9 cellular contexts compared by ENCODE assay signal in the genomic region with DNA sequence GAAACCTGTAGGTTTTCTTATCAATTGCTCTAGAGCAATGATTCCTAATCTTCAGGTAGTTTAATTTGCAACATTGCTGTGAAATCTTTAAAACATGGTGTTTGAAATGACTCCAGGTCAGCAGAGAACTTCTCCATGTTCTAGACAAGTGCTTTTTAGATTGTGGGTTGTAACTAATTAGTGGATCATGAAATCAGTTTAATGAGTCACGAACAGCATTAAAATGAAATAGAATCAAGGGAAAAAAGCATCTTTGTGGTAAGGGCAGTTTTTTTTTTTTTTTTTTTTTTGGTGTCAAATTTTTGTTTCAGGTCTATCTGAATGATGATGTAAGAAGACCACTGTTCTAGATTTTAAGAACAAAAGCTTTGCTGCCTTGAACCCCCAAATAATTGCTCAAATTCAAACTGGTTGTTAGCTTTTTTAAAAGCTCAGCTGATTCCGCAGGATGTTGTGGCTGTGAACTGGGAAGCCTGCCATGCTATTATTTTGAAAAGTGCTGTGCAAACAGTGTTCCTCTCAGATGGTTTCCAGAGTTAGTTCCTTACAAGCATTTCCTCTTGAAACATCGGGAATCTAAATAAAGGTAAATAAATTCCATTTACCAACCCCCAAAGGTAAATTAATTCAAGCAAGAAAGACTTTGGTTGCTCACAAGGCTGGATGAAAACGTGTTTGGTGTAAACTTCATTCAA. TPM values are rescaled to one million over a fixed set of nuclear protein-coding genes. Genes with fewer than 3 reads are reported as not detected.
A peak's percentile ranks its signal among the peaks of the same experiment; 100 is the strongest.
DNase-seq lines count a peak whose midpoint lies in the region; ATAC-seq, FAIRE-seq and TF ChIP-seq lines count a peak whose summit lies in the region.
"Had no signal": no experiment of that assay in that cellular context is flagged by ENCODE, and none has a peak within 500 bp of the region (broad histone marks: within the 10 kb centered on the region; RNA-seq: fewer than 3 reads in every experiment).

No MANE protein-coding gene starts in this region.

- no peak for TF ChIP-seq POLR2A in K562 (conservative IDR thresholded peaks at IDR 0.05)

- H3K9me1 ChIP-seq in K562 (ENCODE audit: control insufficient read depth, insufficient read depth, low read length), result no peaks in the 10 kb centered on the region

- H3K4me1 ChIP-seq in K562 (replicated peaks in 1 of 2; ENCODE audit: control insufficient read depth in 2 of 2, insufficient read depth in 2 of 2, low read length in 2 of 2) (peaks cover 7 to 8% of the 10 kb centered on the region in 2 experiments; a peak in 4 of 5 replicates), tibial artery (peaks cover 0 to 37% (median 13%) of the 10 kb centered on the region in 4 donors)

- H3K4me3 ChIP-seq in K562, result no peak overlapping the region
- peak overlapping the region in 1 of 2 donors; percentile 24 for H3K4me3 ChIP-seq in tibial artery

- TF ChIP-seq RAD21 in K562 (CRISPR knock-in tag; conservative IDR thresholded peaks at IDR 0.05 in 1 of 2, IDR thresholded peaks at IDR 0.05 in 1 of 2), result no peak

- H3K9me3 Mint-ChIP-seq in activated naive CD8-positive, alpha-beta T cell treated with anti-CD3 and anti-CD28 coated beads, Interleukin-2, amount 50 U/mL, for 24 hours, result peaks cover 8% of the 10 kb centered on the region

- no peak overlapping the region; the same call in 1 of the 2 replicates for H3K4me2 ChIP-seq in K562 (ENCODE audit: insufficient read depth, low read length)

- DNase-seq in Right ventricle myocardium inferior (ENCODE audit: missing footprints), result no peak
- DNase-seq in cardiac septum (ENCODE audit: low spot score), result no peak
- DNase-seq in K562 (ENCODE audit: extremely low read depth in 1 of 4, low spot score in 3 of 4), result no peak
- peak; percentile 46 for DNase-seq in left kidney (ENCODE audit: low read depth, low spot score)
- DNase-seq in tibial artery, result peak in 1 of 2 donors; percentile 56
- DNase-seq in activated CD4-positive, alpha-beta T cell treated with anti-CD3 and anti-CD28 coated beads, Interleukin-2, amount 50 U/mL, for 4 hours, result no peak
- DNase-seq in activated naive CD8-positive, alpha-beta T cell treated with anti-CD3 and anti-CD28 coated beads, Interleukin-2, amount 50 U/mL, for 24 hours, result no peak
- no peak for DNase-seq in HuH-7.5 (ENCODE audit: low spot score)

- no peaks in the 10 kb centered on the region for H3K79me2 ChIP-seq in K562 (ENCODE audit: control insufficient read depth, insufficient read depth, low read length)

- intact Hi-C loops in Right ventricle myocardium inferior (cut with DNase I) (loop anchor here (1.0 kb wide), 1 partner anchor 19 kb away; no protein-coding TSS in a partner anchor), cardiac septum (cut with DNase I) (loop anchor here (2.0 kb wide), 1 partner anchor 61 kb away; no protein-coding TSS in a partner anchor), K562 (cut with micrococcal nuclease) (no loop called here), tibial artery (cut with DNase I; ENCODE audit: low total_unique reads) (no loop called here)

- CTCF ChIA-PET in K562 (lab: Yijun Ruan, JAX; ENCODE audit: low intra/inter-chr PET ratio), result no interaction called here

- H3K27me3 ChIP-seq in K562 (ENCODE audit: control insufficient read depth in 2 of 2, insufficient read depth in 2 of 2, low read length in 2 of 2), result no peaks in the 10 kb centered on the region
- no peaks in the 10 kb centered on the region for H3K27me3 ChIP-seq in tibial artery

- no peaks in the 10 kb centered on the region for H4K20me1 ChIP-seq in K562 (replicated peaks; ENCODE audit: control insufficient read depth, insufficient read depth, low read length)

- H3K36me3 ChIP-seq in K562 (ENCODE audit: control insufficient read depth, insufficient read depth, low read length), result no peaks in the 10 kb centered on the region
- H3K36me3 ChIP-seq in tibial artery, result no peaks in the 10 kb centered on the region

- TF ChIP-seq CTCF in K562 (IDR thresholded peaks at IDR 0.05 in 2 of 3, conservative IDR thresholded peaks at IDR 0.05 in 1 of 3; ENCODE audit: insufficient read depth in 2 of 3, low read depth in 1 of 3, low read length in 3 of 3), result no peak
- TF ChIP-seq CTCF in tibial artery (IDR thresholded peaks at IDR 0.05), result no peak

- peaks cover 21% of the 10 kb centered on the region for H3K4me1 Mint-ChIP-seq in activated naive CD8-positive, alpha-beta T cell treated with anti-CD3 and anti-CD28 coated beads, Interleukin-2, amount 50 U/mL, for 24 hours
- H3K4me1 Mint-ChIP-seq: CD4-positive, CD25-positive, alpha-beta regulatory T cell had no signal

- WGBS in K562 (ENCODE audit: insufficient coverage, low coverage, missing lambda C conversion rate), result 8% methylated on average over 4 of the region's 4 CpGs

- no peak for FAIRE-seq in K562 (lab: Jason Lieb, UNC)

- no peak overlapping the region for H3K4me3 Mint-ChIP-seq in activated naive CD8-positive, alpha-beta T cell treated with anti-CD3 and anti-CD28 coated beads, Interleukin-2, amount 50 U/mL, for 24 hours
- H3K4me3 Mint-ChIP-seq: CD4-positive, CD25-positive, alpha-beta regulatory T cell had no signal

- H3K36me3 Mint-ChIP-seq in activated naive CD8-positive, alpha-beta T cell treated with anti-CD3 and anti-CD28 coated beads, Interleukin-2, amount 50 U/mL, for 24 hours (ENCODE audit: low read depth), result no peaks in the 10 kb centered on the region
- H3K36me3 Mint-ChIP-seq: CD4-positive, CD25-positive, alpha-beta regulatory T cell had no signal

- peak overlapping the region; percentile 45; the same call in 1 of the 3 replicates for H3K27ac ChIP-seq in K562 (ENCODE audit: extremely low read depth, low read depth, low read length)
- H3K27ac ChIP-seq in tibial artery, result peak overlapping the region; percentile 66 to 71

- in situ Hi-C loops in K562 (cut with MboI), result no loop called here

- H3K9me3 ChIP-seq in K562 (replicated peaks; ENCODE audit: control insufficient read depth, insufficient read depth, low read depth, low read length) (no peaks in the 10 kb centered on the region), tibial artery (peaks cover 0 to 5% (median 0%) of the 10 kb centered on the region in 3 donors)

- BruUV-seq in K562 (replicated peaks; lab: Mats Ljungman, UMichigan), result no TSS peak

- POLR2A ChIA-PET in K562 (lab: Yijun Ruan, JAX), result no interaction called here

- peak overlapping the region; percentile 64 for H2AFZ ChIP-seq in K562 (ENCODE audit: low read depth, low read length)

- ATAC-seq in Right ventricle myocardium inferior (peak; percentile 38), K562 (no peak)
- no peak for ATAC-seq in activated naive CD8-positive, alpha-beta T cell treated with anti-CD3 and anti-CD28 coated beads, Interleukin-2, amount 50 U/mL, for 24 hours

- no peaks in the 10 kb centered on the region for H3K27me3 Mint-ChIP-seq in activated naive CD8-positive, alpha-beta T cell treated with anti-CD3 and anti-CD28 coated beads, Interleukin-2, amount 50 U/mL, for 24 hours
- H3K27me3 Mint-ChIP-seq: CD4-positive, CD25-positive, alpha-beta regulatory T cell had no signal

- no peak overlapping the region for H3K9ac ChIP-seq in K562 (ENCODE audit: insufficient read depth in 1 of 2, low read depth in 2 of 2, low read length in 2 of 2)

- no peak overlapping the region for H3K27ac Mint-ChIP-seq in activated naive CD8-positive, alpha-beta T cell treated with anti-CD3 and anti-CD28 coated beads, Interleukin-2, amount 50 U/mL, for 24 hours

- no peak for TF ChIP-seq EP300 in K562 (IDR thresholded peaks at IDR 0.05; ENCODE audit: low read length)

TF ChIP-seq in K562, 482 proteins besides CTCF, POLR2A, EP300 and RAD21:
- peak; percentile 99 for TF ChIP-seq MYNN (IDR thresholded peaks at IDR 0.05)
- peak; percentile 85 for TF ChIP-seq MYNN (CRISPR knock-in tag; IDR thresholded peaks at IDR 0.05)
- peak in 1 of 2 experiments; percentile 68; a peak in 2 of 4 replicates for TF ChIP-seq FOXA3 (CRISPR knock-in tag; conservative IDR thresholded peaks at IDR 0.05 in 1 of 2, IDR thresholded peaks at IDR 0.05 in 1 of 2)
- no peak for TF ChIP-seq BRD9 (IDR thresholded peaks at IDR 0.05; ENCODE audit: low read depth, partially characterized antibody)
- TF ChIP-seq FOXJ2 (tag; IDR thresholded peaks at IDR 0.05), result 0 out of 2 replicates have a peak, but pooled peaks have one; percentile 45

RNA-seq across cellular contexts. Expression of a gene that starts 13.1 kb away (rescaled TPM):
- 431 TPM for total RNA-seq in Right ventricle myocardium inferior
- 49.0 TPM for total RNA-seq in cardiac septum
- 0.69 TPM in 1 of 2 replicates, not detected in the other for total RNA-seq in K562 (2011; cell fraction: chromatin; rRNA removed; ENCODE audit: low replicate concordance)
- not detected in 2 replicates for total RNA-seq in K562 (2011; cell fraction: nucleolus; rRNA removed)
- total RNA-seq in K562 (2011; cell fraction: nucleoplasm; rRNA removed), result 0.07 and 0.15 TPM in 2 replicates
- total RNA-seq in K562 (2014; rRNA removed), result 0.45 TPM in 1 of 2 replicates, not detected in the other
- 0.04 and 0.16 TPM in 2 replicates for total RNA-seq in K562 (2014; rRNA removed; fragmentation: Illumina TruSeq; extraction: Trizol)
- total RNA-seq in K562 (2015; rRNA removed; fragmentation: Illumina TruSeq; extraction: Trizol), result 0.07 and 0.15 TPM in 2 replicates
- total RNA-seq in K562 (2021), result 0.20 and 0.24 TPM in 2 replicates
- polyA plus RNA-seq in K562 (2011; rRNA removed), result 0.03 and 0.11 TPM in 2 replicates
- 0.03 TPM in 1 of 2 replicates, not detected in the other for polyA plus RNA-seq in K562 (2011; cell fraction: cytosol; rRNA removed)
- polyA plus RNA-seq in K562 (2011; cell fraction: nucleus; rRNA removed), result 0.06 and 0.17 TPM in 2 replicates
- polyA plus RNA-seq in K562 (2012), result 0.05 and 0.26 TPM in 2 replicates
- 0.06 and 0.09 TPM in 2 replicates for polyA plus RNA-seq in K562 (2014; fragmentation: Illumina TruSeq; extraction: Trizol)
- polyA plus RNA-seq in K562 (2014; fragmentation: Nextera tagmentation; extraction: Ambion mirVana), result under 1 TPM in 1 of 2 experiments, not detected in 1; 0.03 TPM
- 0.04 and 0.08 TPM in 2 replicates for polyA plus RNA-seq in K562 (2014; rRNA removed)
- polyA minus RNA-seq in K562 (2011; rRNA and poly(A)+ RNA removed), result 0.14 and 0.21 TPM in 2 replicates
- polyA minus RNA-seq in K562 (2011; cell fraction: cytosol; rRNA and poly(A)+ RNA removed), result 0.38 and 2.1 TPM in 2 replicates
- polyA minus RNA-seq in K562 (2011; cell fraction: nucleus; rRNA and poly(A)+ RNA removed), result 0.22 and 0.67 TPM in 2 replicates
- total RNA-seq: CD4-positive, CD25-positive, alpha-beta regulatory T cell had no signal
- polyA plus RNA-seq: CD4-positive, CD25-positive, alpha-beta regulatory T cell had no signal

Comparison
In these comparisons a context has a peak if more than half of its experiments do, and no peak if none do; other contexts are left out.
1. RNA of a gene that starts 13.1 kb away (total RNA-seq): 431 TPM in Right ventricle myocardium inferior (single experiment) and 49.0 TPM in cardiac septum (single experiment); 0.04 to 0.69 TPM in K562; every median in the first group is over 10 times any median in the second.
2. intact Hi-C loops: an anchor here in Right ventricle myocardium inferior (1.0 kb wide) and cardiac septum (2.0 kb wide); none called in K562 and tibial artery.